11 cellular contexts compared by ENCODE assay signal in the genomic region with DNA sequence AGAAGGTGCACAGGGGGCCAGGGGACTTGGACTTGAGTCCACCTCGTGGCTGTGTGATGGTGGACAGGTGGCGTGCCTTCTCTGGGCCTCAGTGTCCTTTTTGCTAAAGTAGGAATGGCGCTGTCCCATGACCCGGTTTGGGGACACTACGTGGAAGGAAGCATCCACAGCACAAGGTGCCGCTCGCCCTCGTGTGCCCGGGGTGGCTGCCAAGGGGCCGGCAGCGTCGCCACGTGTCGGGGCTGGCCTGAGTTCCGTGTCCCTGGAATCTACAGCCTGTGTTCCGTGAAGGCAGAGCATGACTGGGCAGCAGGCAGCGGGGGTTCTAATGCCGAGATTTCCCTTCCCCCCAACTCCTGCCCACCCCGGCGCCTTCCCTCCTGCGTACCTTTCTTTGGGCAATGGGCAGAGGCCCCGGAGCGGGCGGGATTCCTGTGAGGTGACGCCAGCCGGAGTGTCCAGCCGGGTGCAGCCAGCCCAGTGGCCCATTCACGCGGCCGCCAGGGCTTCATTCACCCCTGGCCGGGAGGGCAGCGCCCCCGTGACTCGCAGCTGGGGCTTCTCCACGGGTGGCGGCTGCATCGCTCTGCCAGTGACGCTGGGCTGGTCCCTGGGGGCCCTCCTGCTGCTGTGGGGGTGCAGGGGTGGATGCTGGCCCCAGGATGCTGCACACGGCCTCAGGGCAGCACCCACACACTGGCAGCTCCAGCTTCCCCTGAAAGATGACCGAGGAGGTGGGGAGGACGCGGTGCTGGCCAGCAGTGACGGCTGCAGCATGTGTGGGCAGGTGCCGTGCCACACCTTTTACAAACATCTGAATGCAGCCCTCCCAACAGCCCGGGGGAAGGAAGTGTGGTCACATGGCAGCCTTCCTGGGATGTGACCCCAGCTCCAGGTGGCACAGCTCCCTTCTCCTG. TPM values are rescaled to one million over a fixed set of nuclear protein-coding genes. Genes with fewer than 3 reads are reported as not detected.
A peak's percentile ranks its signal among the peaks of the same experiment; 100 is the strongest.
DNase-seq lines count a peak whose midpoint lies in the region; ATAC-seq and TF ChIP-seq lines count a peak whose summit lies in the region.
"Had no signal": no experiment of that assay in that cellular context is flagged by ENCODE, and none has a peak within 500 bp of the region (broad histone marks: within the 10 kb centered on the region; RNA-seq: fewer than 3 reads in every experiment).

No MANE protein-coding gene starts in this region.

- no peaks in the 10 kb centered on the region for H3K9me3 Mint-ChIP-seq in stimulated activated effector memory CD8-positive, alpha-beta T cell treated with anti-CD3 and anti-CD28 coated beads, Interleukin-12 subunit alpha, Interleukin-12 subunit beta, amount 100 ng/mL, for 72 hours
- H3K9me3 Mint-ChIP-seq: activated T-helper 1 cell treated with anti-CD3 and anti-CD28 coated beads, Interleukin-12 subunit alpha, Interleukin-12 subunit beta, Interleukin-2, Interleukin-4 antibody, amounts not matched to agents 30 ng/mL and 10 ng/mL and 1 ng/mL, durations not matched to agents 14 hours and 24 hours and 36 hours had no signal

- H3K9me3 ChIP-seq in sigmoid colon, result no peaks in the 10 kb centered on the region

- TF ChIP-seq CTCF in sigmoid colon (IDR thresholded peaks at IDR 0.05), result no peak

- H3K36me3 Mint-ChIP-seq in stimulated activated effector memory CD8-positive, alpha-beta T cell treated with anti-CD3 and anti-CD28 coated beads, Interleukin-12 subunit alpha, Interleukin-12 subunit beta, amount 100 ng/mL, for 72 hours, result no peaks in the 10 kb centered on the region

- DNase-seq in HT-29 (ENCODE audit: low spot score) (peak; percentile 79), RPMI7951 (ENCODE audit: low read depth) (peak; percentile 29), left cardiac atrium (peak; percentile 73), KBM-7 (no peak), pons (ENCODE audit: low spot score) (no peak), iPS-NIHi7 (ENCODE audit: extremely low spot score) (no peak), sigmoid colon (no peak)
- no peak for DNase-seq in stimulated activated effector memory CD8-positive, alpha-beta T cell treated with anti-CD3 and anti-CD28 coated beads, Interleukin-12 subunit alpha, Interleukin-12 subunit beta, amount 100 ng/mL, for 72 hours (ENCODE audit: low spot score in 2 of 2)

- TF ChIP-seq EP300 in sigmoid colon (IDR thresholded peaks at IDR 0.05), result no peak

- H3K4me1 ChIP-seq in sigmoid colon, result peaks cover 0 to 10% (median 7%) of the 10 kb centered on the region in 4 donors

- TF ChIP-seq POLR2A in sigmoid colon (IDR thresholded peaks at IDR 0.05), result no peak

- in situ Hi-C loops in KBM-7 (cut with MboI; ENCODE audit: low pct_unique_long_range_greater_than_20kb, low sequenced_read_pairs), result no loop called here

- no peak overlapping the region for H3K27ac Mint-ChIP-seq in stimulated activated effector memory CD8-positive, alpha-beta T cell treated with anti-CD3 and anti-CD28 coated beads, Interleukin-12 subunit alpha, Interleukin-12 subunit beta, amount 100 ng/mL, for 72 hours
- H3K27ac Mint-ChIP-seq: activated T-helper 1 cell treated with anti-CD3 and anti-CD28 coated beads, Interleukin-12 subunit alpha, Interleukin-12 subunit beta, Interleukin-2, Interleukin-4 antibody, amounts not matched to agents 30 ng/mL and 10 ng/mL and 1 ng/mL, durations not matched to agents 14 hours and 24 hours and 36 hours had no signal

- no peaks in the 10 kb centered on the region for H3K36me3 ChIP-seq in sigmoid colon

- intact Hi-C loops in left cardiac atrium (cut with DNase I) (no loop called here), sigmoid colon (cut with DNase I) (loop anchor here (5.0 kb wide), 1 partner anchor 137 kb away; no protein-coding TSS in a partner anchor)

- ATAC-seq in left cardiac atrium, result peak; percentile 54 to 60
- no peak for ATAC-seq in stimulated activated effector memory CD8-positive, alpha-beta T cell treated with anti-CD3 and anti-CD28 coated beads, Interleukin-12 subunit alpha, Interleukin-12 subunit beta, amount 100 ng/mL, for 72 hours

- H3K27me3 ChIP-seq in sigmoid colon, result peaks cover 0 to 74% (median 13%) of the 10 kb centered on the region in 3 donors

- no peak overlapping the region for H3K27ac ChIP-seq in sigmoid colon

- 15 to 60% methylated on average over 45 of the region's 45 CpGs for WGBS in sigmoid colon, 2 donors

- peak overlapping the region; percentile 48 for H3K4me3 Mint-ChIP-seq in stimulated activated effector memory CD8-positive, alpha-beta T cell treated with anti-CD3 and anti-CD28 coated beads, Interleukin-12 subunit alpha, Interleukin-12 subunit beta, amount 100 ng/mL, for 72 hours
- H3K4me3 Mint-ChIP-seq: activated T-helper 1 cell treated with anti-CD3 and anti-CD28 coated beads, Interleukin-12 subunit alpha, Interleukin-12 subunit beta, Interleukin-2, Interleukin-4 antibody, amounts not matched to agents 30 ng/mL and 10 ng/mL and 1 ng/mL, durations not matched to agents 14 hours and 24 hours and 36 hours had no signal

- peaks cover 16% of the 10 kb centered on the region for H3K4me1 Mint-ChIP-seq in stimulated activated effector memory CD8-positive, alpha-beta T cell treated with anti-CD3 and anti-CD28 coated beads, Interleukin-12 subunit alpha, Interleukin-12 subunit beta, amount 100 ng/mL, for 72 hours

- H3K4me3 ChIP-seq in sigmoid colon, result no peak overlapping the region

RNA-seq across cellular contexts. Expression of a gene that starts 21.2 kb away (rescaled TPM):
- total RNA-seq in HT-29 (2014; rRNA removed; shearing (Covaris generic)), result 16.1 and 17.6 TPM in 2 replicates
- not detected in 2 replicates for total RNA-seq in RPMI7951 (2014; rRNA removed; shearing (Covaris generic))
- total RNA-seq in left cardiac atrium (10 to 100 TPM; 21.5 to 38.2 TPM), sigmoid colon (1 to 10 TPM in 1 of 4 donors, not detected in 3; 1.9 TPM)
- polyA plus RNA-seq in sigmoid colon, result 1 to 10 TPM in 1 of 3 donors, under 1 TPM in 1, not detected in 1; 0.85 to 1.2 TPM
- total RNA-seq: activated T-helper 1 cell treated with anti-CD3 and anti-CD28 coated beads, Interleukin-12 subunit alpha, Interleukin-12 subunit beta, Interleukin-2, Interleukin-4 antibody, amounts not matched to agents 30 ng/mL and 10 ng/mL and 1 ng/mL, durations not matched to agents 14 hours and 24 hours and 36 hours had no signal
- polyA plus RNA-seq: fibroblast of lung had no signal

RNA-seq across cellular contexts. Expression of a gene that starts 42.5 kb away (rescaled TPM):
- total RNA-seq in HT-29 (2014; rRNA removed; shearing (Covaris generic)), result 0.13 TPM in 1 of 2 replicates, not detected in the other
- total RNA-seq in RPMI7951 (2014; rRNA removed; shearing (Covaris generic)), result not detected in 2 replicates
- under 1 TPM; 0.34 to 0.38 TPM for total RNA-seq in left cardiac atrium
- total RNA-seq in sigmoid colon, result under 1 TPM; 0.33 to 0.55 (median 0.38) TPM
- under 1 TPM in 1 of 3 donors, not detected in 2; 0.22 TPM for polyA plus RNA-seq in sigmoid colon
- total RNA-seq: activated T-helper 1 cell treated with anti-CD3 and anti-CD28 coated beads, Interleukin-12 subunit alpha, Interleukin-12 subunit beta, Interleukin-2, Interleukin-4 antibody, amounts not matched to agents 30 ng/mL and 10 ng/mL and 1 ng/mL, durations not matched to agents 14 hours and 24 hours and 36 hours; pulmonary artery endothelial cell had no signal
- polyA plus RNA-seq: fibroblast of lung had no signal

RNA-seq across cellular contexts. Expression of a gene that starts 47.9 kb away (rescaled TPM):
- total RNA-seq in HT-29 (2014; rRNA removed; shearing (Covaris generic)), result 156 and 190 TPM in 2 replicates
- 50.0 and 87.4 TPM in 2 replicates for total RNA-seq in RPMI7951 (2014; rRNA removed; shearing (Covaris generic))
- total RNA-seq in left cardiac atrium (100 to 1,000 TPM; 226 to 312 TPM), sigmoid colon (100 to 1,000 TPM in 2 of 4 donors, 10 to 100 TPM in 2; 85.3 to 127 (median 99.6) TPM)
- polyA plus RNA-seq in sigmoid colon, result 100 to 1,000 TPM in 1 of 3 donors, 10 to 100 TPM in 2; 25.2 to 123 (median 44.2) TPM

Comparison
In these comparisons a context has a peak if more than half of its experiments do, and no peak if none do; other contexts are left out.
1. DNase-seq: peak in HT-29 (single experiment), RPMI7951 (single experiment) and left cardiac atrium (single experiment); none in stimulated activated effector memory CD8-positive, alpha-beta T cell treated with anti-CD3 and anti-CD28 coated beads, Interleukin-12 subunit alpha, Interleukin-12 subunit beta, amount 100 ng/mL, for 72 hours (0 of 2), KBM-7 (single experiment), pons (single experiment), iPS-NIHi7 (single experiment) and sigmoid colon (single experiment).